Comparison of ENCODE assay signal across 8 cellular contexts in the genomic region with DNA sequence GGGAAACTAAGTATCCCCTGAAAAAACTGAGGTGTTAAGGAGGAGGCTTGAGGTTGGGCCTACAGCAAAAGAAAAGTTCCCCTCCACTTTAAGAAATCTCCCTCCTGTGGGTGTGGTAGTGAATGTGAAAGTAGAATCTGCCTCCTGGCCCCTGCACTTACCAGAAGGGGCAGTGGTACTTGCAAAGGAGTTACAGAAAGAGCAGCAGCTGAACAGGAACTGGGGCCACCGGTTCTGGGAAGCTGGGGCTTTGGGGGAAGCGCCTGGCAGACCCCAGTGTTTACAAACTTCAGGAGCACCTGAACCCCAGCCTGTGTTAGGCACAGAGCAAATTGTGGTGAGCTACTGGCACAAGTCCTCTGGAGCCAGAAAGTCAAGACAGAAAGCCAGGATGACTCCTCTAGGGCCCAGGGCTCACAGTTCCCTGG.
DNase-seq lines count a peak whose midpoint lies in the region; ATAC-seq, FAIRE-seq and TF ChIP-seq lines count a peak whose summit lies in the region.

No MANE protein-coding gene starts in this region.

- 48% methylated on average over 2 of the region's 2 CpGs for WGBS in hepatocyte (ENCODE audit: low lambda C conversion rate, missing lambda C conversion rate)

- POLR2A ChIA-PET in activated CD4-positive, alpha-beta T cell treated with anti-CD3 and anti-CD28 coated beads for 36 hours (lab: Charles Lee): no interaction called here

- no peaks in the 10 kb centered on the region for H3K36me3 Mint-ChIP-seq in activated CD4-positive, alpha-beta T cell treated with anti-CD3 and anti-CD28 coated beads for 36 hours (ENCODE audit: low read depth)

- no peaks in the 10 kb centered on the region for H3K79me2 ChIP-seq in hepatocyte

- FAIRE-seq in frontal cortex (lab: Jason Lieb, UNC): no peak

- TF ChIP-seq CTCF in hepatocyte (IDR thresholded peaks at IDR 0.05; ENCODE audit: poor library complexity): no peak

- no peaks in the 10 kb centered on the region for H3K9me2 ChIP-seq in hepatocyte (replicated peaks; ENCODE audit: insufficient read depth)

- H3K4me1 Mint-ChIP-seq in activated CD4-positive, alpha-beta T cell treated with anti-CD3 and anti-CD28 coated beads for 36 hours: peaks cover 27% of the 10 kb centered on the region

- H2AFZ ChIP-seq in hepatocyte: no peak overlapping the region

- H3K4me1 ChIP-seq in hepatocyte (ENCODE audit: insufficient read depth): peaks cover 27% of the 10 kb centered on the region

- peak; percentile 91 for ATAC-seq in GM18907 (IDR thresholded peaks at IDR 0.05; ENCODE audit: unreplicated experiment)
- peak; percentile 93 for ATAC-seq in HG02885 (IDR thresholded peaks at IDR 0.05; ENCODE audit: poor library complexity, unreplicated experiment)
- ATAC-seq in activated CD4-positive, alpha-beta T cell treated with anti-CD3 and anti-CD28 coated beads for 36 hours: peak; percentile 90
- no peak for ATAC-seq in esophagus mucosa

- H3K4me2 ChIP-seq in hepatocyte: no peak overlapping the region

- peak; percentile 60 for DNase-seq in activated CD4-positive, alpha-beta T cell treated with anti-CD3 and anti-CD28 coated beads for 36 hours
- DNase-seq in hepatocyte (ENCODE audit: low spot score): no peak
- no peak for DNase-seq in NCI-H1694 treated with DMSO at 0.1 percent for 48 hours (lab: John Stamatoyannopoulos, UW)
- no peak for DNase-seq in iPS-NIHi11 (ENCODE audit: low spot score)
- no peak for DNase-seq in frontal cortex (ENCODE audit: low spot score in 2 of 2)

- no peaks in the 10 kb centered on the region for H3K9me3 Mint-ChIP-seq in activated CD4-positive, alpha-beta T cell treated with anti-CD3 and anti-CD28 coated beads for 36 hours (ENCODE audit: low read depth)

- intact Hi-C loops in activated CD4-positive, alpha-beta T cell treated with anti-CD3 and anti-CD28 coated beads for 36 hours (cut with DNase I, micrococcal nuclease): loop anchor here in 1 of 2 experiments (1.0 kb wide), 1 partner anchor 20 kb away; no protein-coding TSS in a partner anchor

- H3K36me3 ChIP-seq in hepatocyte (replicated peaks; ENCODE audit: insufficient read depth, low read depth): no peaks in the 10 kb centered on the region

- H3K27ac Mint-ChIP-seq in activated CD4-positive, alpha-beta T cell treated with anti-CD3 and anti-CD28 coated beads for 36 hours: peak overlapping the region; percentile 77

- no peaks in the 10 kb centered on the region for H3K27me3 Mint-ChIP-seq in activated CD4-positive, alpha-beta T cell treated with anti-CD3 and anti-CD28 coated beads for 36 hours

- H3K27me3 ChIP-seq in hepatocyte: no peaks in the 10 kb centered on the region

- CTCF ChIA-PET in activated CD4-positive, alpha-beta T cell treated with anti-CD3 and anti-CD28 coated beads for 36 hours (lab: Charles Lee): interaction anchor here (1.4 kb wide), 1 partner anchor 16 kb away, joined by 11 read pairs; no protein-coding TSS in a partner anchor

- no peaks in the 10 kb centered on the region for H3K9me3 ChIP-seq in hepatocyte (ENCODE audit: low read depth)

- peak overlapping the region; percentile 4 for H3K27ac ChIP-seq in hepatocyte

- H3K4me3 Mint-ChIP-seq in activated CD4-positive, alpha-beta T cell treated with anti-CD3 and anti-CD28 coated beads for 36 hours: peak overlapping the region; percentile 16

- H4K20me1 ChIP-seq in hepatocyte (ENCODE audit: insufficient read depth, poor library complexity, severe bottlenecking): no peaks in the 10 kb centered on the region

- no peak overlapping the region for H3K4me3 ChIP-seq in hepatocyte
